In genomic region chr16:50553731-50554360, GRCh38 we compare ENCODE assay signal across 22 cellular contexts. TPM values are rescaled to one million over a fixed set of nuclear protein-coding genes. Genes with fewer than 3 reads are reported as not detected.
"Had no signal": no experiment of that assay in that cellular context is flagged by ENCODE, and none has a peak within 500 bp of the region (broad histone marks: within the 10 kb centered on the region; RNA-seq: fewer than 3 reads in every experiment).

No MANE protein-coding gene starts in this region.

- H3K27ac ChIP-seq: epithelial cell of prostate, lower lobe of right lung, ovary, transverse colon, vagina had no signal

- H3K4me2 ChIP-seq: smooth muscle cell had no signal

- H3K27me3 ChIP-seq: ovary, vagina had no signal

- H3K9me3 ChIP-seq: lower lobe of right lung, ovary, thoracic aorta, transverse colon, vagina had no signal

- H3K9me3 Mint-ChIP-seq: natural killer cell; stimulated activated memory B cell treated with anti-CD40 and anti-IgM and Interleukin-4, amounts not matched to agents 10 μg/mL and 1 μg/mL and 100 μg/mL, for 72 hours had no signal

- H3K36me3 Mint-ChIP-seq: natural killer cell had no signal

- H3K27ac Mint-ChIP-seq: endodermal cell; natural killer cell; progenitor cell of endocrine pancreas; stimulated activated memory B cell treated with anti-CD40 and anti-IgM and Interleukin-4, amounts not matched to agents 10 μg/mL and 1 μg/mL and 100 μg/mL, for 72 hours had no signal

- H3K4me3 Mint-ChIP-seq: endodermal cell; natural killer cell; stimulated activated memory B cell treated with anti-CD40 and anti-IgM and Interleukin-4, amounts not matched to agents 10 μg/mL and 1 μg/mL and 100 μg/mL, for 72 hours had no signal

- ATAC-seq: left ventricle myocardium superior; lower lobe of right lung; natural killer cell; sciatic nerve; stimulated activated memory B cell treated with anti-CD40 and anti-IgM and Interleukin-4, amounts not matched to agents 10 μg/mL and 1 μg/mL and 100 μg/mL, for 72 hours; stimulated activated naive CD8-positive, alpha-beta T cell treated with anti-CD3 and anti-CD28 coated beads, Interleukin-15, Interleukin-2, amounts not matched to agents 100 U/mL and 50 U/mL, for 24 hours had no signal

- H3K36me3 ChIP-seq: lower lobe of right lung, ovary, transverse colon, vagina had no signal

- DNase-seq: central memory CD4-positive, alpha-beta T cell; dorsolateral prefrontal cortex; effector CD8-positive, alpha-beta T cell; endodermal cell; head of caudate nucleus; left ventricle myocardium superior; lower lobe of right lung; natural killer cell; nucleus accumbens; ovary; stimulated activated CD4-positive, alpha-beta T cell treated with anti-CD3 and anti-CD28 coated beads, Interleukin-2, amount 100 ng/mL, for 24 hours; stimulated activated CD4-positive, alpha-beta T cell treated with anti-CD3 and anti-CD28 coated beads, Interleukin-4, amount 100 ng/mL, for 24 hours; stimulated activated naive CD8-positive, alpha-beta T cell treated with anti-CD3 and anti-CD28 coated beads, Interleukin-15, Interleukin-2, amounts not matched to agents 100 U/mL and 50 U/mL, for 24 hours; transverse colon had no signal

- H3K4me1 ChIP-seq: lower lobe of right lung had no signal

- H3K4me3 ChIP-seq: dorsolateral prefrontal cortex, lower lobe of right lung, ovary, smooth muscle cell, thoracic aorta, transverse colon, vagina had no signal

RNA-seq across cellular contexts. Expression of gene NKD1, which starts 5.7 kb away (rescaled TPM):
- total RNA-seq: fibroblast of villous mesenchyme had no signal
